9 cellular contexts compared by ENCODE assay signal in the genomic region with DNA sequence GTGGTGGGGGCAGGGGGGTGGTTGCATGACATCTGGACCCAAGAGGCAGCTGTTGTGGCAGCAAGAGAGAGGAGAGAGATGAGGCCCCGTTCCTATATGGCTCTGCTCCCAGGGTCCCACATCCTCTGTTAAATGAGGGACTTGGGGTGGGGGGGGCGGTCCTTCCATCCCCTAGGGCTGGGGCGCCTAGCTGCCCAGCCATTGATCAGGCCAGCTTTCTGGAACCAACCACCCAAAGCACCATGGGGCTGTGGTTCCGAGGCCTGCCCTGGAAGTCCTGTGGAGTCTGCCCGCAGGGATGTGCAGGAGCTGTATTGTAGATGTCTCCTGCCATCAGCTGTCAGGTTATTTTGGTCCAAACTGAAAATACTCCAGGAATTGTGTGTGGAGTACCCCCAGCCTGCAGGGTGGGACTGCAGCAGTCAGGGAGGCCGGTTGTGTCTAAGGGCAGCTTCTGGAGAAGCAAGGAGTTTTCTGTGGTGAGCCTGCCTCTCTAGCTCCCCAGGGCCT. TPM values are rescaled to one million over a fixed set of nuclear protein-coding genes. Genes with fewer than 3 reads are reported as not detected.
DNase-seq lines count a peak whose midpoint lies in the region; ATAC-seq, FAIRE-seq and TF ChIP-seq lines count a peak whose summit lies in the region.
"Had no signal": no experiment of that assay in that cellular context is flagged by ENCODE, and none has a peak within 500 bp of the region (broad histone marks: within the 10 kb centered on the region; RNA-seq: fewer than 3 reads in every experiment).

No MANE protein-coding gene starts in this region.

- peak overlapping the region; percentile 87 for H3K27ac Mint-ChIP-seq in CD8-positive, alpha-beta T cell

- intact Hi-C loops in CD8-positive, alpha-beta T cell (cut with DNase I, micrococcal nuclease), result loop anchor here (5.0 kb wide), 3 partner anchors 56 to 226 kb away; a partner anchor contains a TSS
- intact Hi-C loops in pancreas (cut with DNase I), result no loop called here

- in situ Hi-C loops in ACHN (cut with HindIII; ENCODE audit: low pct_ligation_motif_present, low pct_unique_long_range_greater_than_20kb, low sequenced_read_pairs), result no loop called here

- no peak for DNase-seq in CD8-positive, alpha-beta T cell
- DNase-seq in SJCRH30, result peak in 1 of 2 experiments; percentile 50
- no peak for DNase-seq in epithelial cell of esophagus (ENCODE audit: low read depth)
- DNase-seq in pancreas, result peak in 2 of 6 donors; percentile 59 to 64
- no peak for DNase-seq in mesenteric fat pad (ENCODE audit: low spot score)
- no peak for DNase-seq in NCI-H1436 (lab: John Stamatoyannopoulos, UW)
- DNase-seq in ACHN, result no peak
- DNase-seq in activated CD8-positive, alpha-beta memory T cell treated with anti-CD3 and anti-CD28 coated beads, Interleukin-2, amount 50 U/mL, for 4 hours, result no peak
- DNase-seq: NCI-H2227 treated with DMSO at 0.1 percent for 48 hours had no signal

- peaks cover 39% of the 10 kb centered on the region for H3K4me1 ChIP-seq in CD8-positive, alpha-beta T cell (ENCODE audit: insufficient read depth, low read length)
- H3K4me1 ChIP-seq in SJCRH30 (peaks cover 43% of the 10 kb centered on the region), pancreas (peaks cover 14 to 43% (median 27%) of the 10 kb centered on the region in 3 donors)

- no peaks in the 10 kb centered on the region for H3K9me3 Mint-ChIP-seq in CD8-positive, alpha-beta T cell

- H3K27me3 Mint-ChIP-seq in CD8-positive, alpha-beta T cell (ENCODE audit: low read depth), result no peaks in the 10 kb centered on the region

- H3K4me1 Mint-ChIP-seq in CD8-positive, alpha-beta T cell (ENCODE audit: low read depth), result peaks cover 34% of the 10 kb centered on the region

- peaks cover 15% of the 10 kb centered on the region for H3K36me3 ChIP-seq in CD8-positive, alpha-beta T cell (ENCODE audit: insufficient read depth, low read length)
- H3K36me3 ChIP-seq in SJCRH30, result peaks cover 5% of the 10 kb centered on the region; the same call in 1 of the 2 replicates
- peaks cover 10 to 31% (median 28%) of the 10 kb centered on the region in 3 donors for H3K36me3 ChIP-seq in pancreas

- no peak for TF ChIP-seq CTCF in CD8-positive, alpha-beta T cell (IDR thresholded peaks at IDR 0.05)
- TF ChIP-seq CTCF in epithelial cell of esophagus (IDR thresholded peaks at IDR 0.05; ENCODE audit: insufficient read depth, low read depth, low read length, missing control alignments), result no peak
- no peak for TF ChIP-seq CTCF in pancreas (IDR thresholded peaks at IDR 0.05)

- 24 to 25% methylated on average over 6 of the region's 6 CpGs for WGBS in pancreas, 2 donors

- POLR2A ChIA-PET in CD8-positive, alpha-beta T cell (lab: Charles Lee), result interaction anchor here (1.0 to 1.4 kb wide), 3 partner anchors 23 to 36 kb away, joined by 3 to 4 read pairs (median 3); a partner anchor contains a TSS

- no peak overlapping the region for H3K27ac ChIP-seq in CD8-positive, alpha-beta T cell (ENCODE audit: low read depth, low read length)
- H3K27ac ChIP-seq in SJCRH30, result peak overlapping the region; percentile 61
- H3K27ac ChIP-seq in pancreas, result peak overlapping the region; percentile 68 to 96 (median 92)

- H3K36me3 Mint-ChIP-seq in CD8-positive, alpha-beta T cell, result peaks cover 31% of the 10 kb centered on the region

- H3K4me3 ChIP-seq in CD8-positive, alpha-beta T cell (ENCODE audit: low read depth, low read length), result no peak overlapping the region
- H3K4me3 ChIP-seq in SJCRH30, result no peak overlapping the region
- peak overlapping the region; percentile 14 for H3K4me3 ChIP-seq in epithelial cell of esophagus (ENCODE audit: low read length)
- peak overlapping the region; percentile 3 to 93 (median 88) for H3K4me3 ChIP-seq in pancreas

- ATAC-seq in CD8-positive, alpha-beta T cell, result no peak
- ATAC-seq in pancreas, result no peak

- CTCF ChIA-PET in CD8-positive, alpha-beta T cell (lab: Charles Lee), result interaction anchor here (1.0 to 1.6 kb wide), 3 partner anchors 12 to 226 kb away, joined by 4 to 8 read pairs (median 6); a partner anchor contains a TSS

- no peak overlapping the region for H3K4me3 Mint-ChIP-seq in CD8-positive, alpha-beta T cell

- H3K27me3 ChIP-seq in CD8-positive, alpha-beta T cell (ENCODE audit: insufficient read depth, low read length), result no peaks in the 10 kb centered on the region
- no peaks in the 10 kb centered on the region for H3K27me3 ChIP-seq in SJCRH30
- no peaks in the 10 kb centered on the region for H3K27me3 ChIP-seq in pancreas

- H3K9me3 ChIP-seq in CD8-positive, alpha-beta T cell (ENCODE audit: low read length), result no peaks in the 10 kb centered on the region
- no peaks in the 10 kb centered on the region for H3K9me3 ChIP-seq in SJCRH30 (replicated peaks)
- no peaks in the 10 kb centered on the region for H3K9me3 ChIP-seq in pancreas

- no peak for FAIRE-seq in pancreas (lab: Jason Lieb, UNC)

RNA-seq across cellular contexts. Expression of a gene that starts 5.2 kb away (rescaled TPM):
- total RNA-seq in CD8-positive, alpha-beta T cell, result 100 to 1,000 TPM; 130 to 147 TPM
- 12.0 and 12.6 TPM in 2 replicates for total RNA-seq in SJCRH30 (2014; rRNA removed; shearing (Covaris generic))
- total RNA-seq in pancreas (100 to 1,000 TPM in 3 of 6 donors, 10 to 100 TPM in 3; 50.3 to 106 (median 98.8) TPM), mesenteric fat pad (99.8 TPM)
- 10 to 100 TPM; 52.5 to 67.7 TPM for polyA plus RNA-seq in pancreas

RNA-seq across cellular contexts. Expression of a gene that starts 10.8 kb away (rescaled TPM):
- total RNA-seq in CD8-positive, alpha-beta T cell, result 1 to 10 TPM; 4.9 to 6.8 TPM
- total RNA-seq in SJCRH30 (2014; rRNA removed; shearing (Covaris generic)), result 0.25 and 1.1 TPM in 2 replicates
- 10 to 100 TPM in 1 of 6 donors, 1 to 10 TPM in 5; 3.9 to 23.0 (median 8.6) TPM for total RNA-seq in pancreas
- 10 to 100 TPM; 24.4 to 26.5 TPM for polyA plus RNA-seq in pancreas
- total RNA-seq in mesenteric fat pad, result 68.4 TPM

RNA-seq across cellular contexts. Expression of a gene that starts 29.6 kb away (rescaled TPM):
- 100 to 1,000 TPM; 162 to 172 TPM for total RNA-seq in CD8-positive, alpha-beta T cell
- 11.0 and 12.6 TPM in 2 replicates for total RNA-seq in SJCRH30 (2014; rRNA removed; shearing (Covaris generic))
- total RNA-seq in pancreas, result 10 to 100 TPM; 56.6 to 88.2 (median 67.7) TPM
- polyA plus RNA-seq in pancreas, result 100 to 1,000 TPM in 1 of 2 donors, 10 to 100 TPM in 1; 57.2 to 118 TPM
- total RNA-seq in mesenteric fat pad, result 104 TPM

RNA-seq across cellular contexts. Expression of a gene that starts 58.8 kb away (rescaled TPM):
- 1 to 10 TPM; 5.1 to 6.0 TPM for total RNA-seq in CD8-positive, alpha-beta T cell
- total RNA-seq in SJCRH30 (2014; rRNA removed; shearing (Covaris generic)), result 4.6 and 4.7 TPM in 2 replicates
- total RNA-seq in pancreas (10 to 100 TPM; 10.3 to 17.6 (median 13.3) TPM), mesenteric fat pad (17.1 TPM)
- 10 to 100 TPM; 16.6 to 20.9 TPM for polyA plus RNA-seq in pancreas

Comparison
In these comparisons a context has a peak if more than half of its experiments do, and no peak if none do; other contexts are left out.
1. H3K4me3 ChIP-seq: peak in epithelial cell of esophagus (single experiment) and pancreas (4 of 4); none in CD8-positive, alpha-beta T cell (single experiment) and SJCRH30 (single experiment).
2. intact Hi-C loops: an anchor here in CD8-positive, alpha-beta T cell (5.0 kb wide); none called in pancreas.